In the genomic region with DNA sequence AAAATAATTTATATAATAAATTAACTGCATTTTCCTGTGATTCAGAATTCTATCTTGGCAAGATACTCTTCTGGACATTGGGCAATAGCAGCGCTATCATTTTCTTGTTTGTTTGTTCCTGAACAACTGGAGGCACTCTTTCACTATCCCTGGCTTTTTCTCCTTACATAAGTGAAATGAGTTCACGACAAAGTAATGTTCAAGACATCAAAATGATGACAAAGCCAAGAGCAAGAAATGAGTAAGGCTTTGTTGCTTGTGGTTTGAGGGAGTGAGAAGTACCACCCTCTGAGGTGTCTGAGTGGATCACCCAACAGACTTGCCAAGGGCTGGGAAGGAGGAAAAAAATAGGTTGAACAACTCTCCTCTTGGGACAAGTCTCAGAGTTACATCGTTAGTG, we compare ENCODE assay signal across 16 cellular contexts.
DNase-seq lines count a peak whose midpoint lies in the region; ATAC-seq and TF ChIP-seq lines count a peak whose summit lies in the region.
"Had no signal": no experiment of that assay in that cellular context is flagged by ENCODE, and none has a peak within 500 bp of the region (broad histone marks: within the 10 kb centered on the region; RNA-seq: fewer than 3 reads in every experiment).

No MANE protein-coding gene starts in this region.

- no peaks in the 10 kb centered on the region for H3K36me3 ChIP-seq in left ventricle myocardium inferior
- H3K36me3 ChIP-seq: esophagus muscularis mucosa, spleen, upper lobe of right lung had no signal

- H3K27ac ChIP-seq in left ventricle myocardium inferior (replicated peaks), result no peak overlapping the region
- H3K27ac ChIP-seq in coronary artery, result no peak overlapping the region
- H3K27ac ChIP-seq: esophagus muscularis mucosa, spleen, upper lobe of right lung had no signal

- no peak overlapping the region for H3K4me3 ChIP-seq in left ventricle myocardium inferior
- no peak overlapping the region for H3K4me3 ChIP-seq in fibroblast of villous mesenchyme (ENCODE audit: low read depth, low read length)
- no peak overlapping the region for H3K4me3 ChIP-seq in coronary artery
- H3K4me3 ChIP-seq: esophagus muscularis mucosa, spleen, upper lobe of right lung had no signal

- no peak for TF ChIP-seq CTCF in left ventricle myocardium inferior (IDR thresholded peaks at IDR 0.05; ENCODE audit: borderline replicate concordance)
- TF ChIP-seq CTCF in fibroblast of villous mesenchyme (IDR thresholded peaks at IDR 0.05; ENCODE audit: insufficient read depth, low read depth, low read length), result no peak
- no peak for TF ChIP-seq CTCF in coronary artery (IDR thresholded peaks at IDR 0.05)

- intact Hi-C loops in Right ventricle myocardium superior (cut with DNase I) (no loop called here), left ventricle myocardium inferior (cut with micrococcal nuclease) (no loop called here)

- no peaks in the 10 kb centered on the region for H3K9me3 ChIP-seq in left ventricle myocardium inferior (replicated peaks)
- H3K9me3 ChIP-seq: esophagus muscularis mucosa, spleen, upper lobe of right lung had no signal

- DNase-seq in Right ventricle myocardium superior, result no peak
- no peak for DNase-seq in left ventricle myocardium inferior
- DNase-seq in amniotic epithelial cell (ENCODE audit: low read depth), result peak; percentile 95
- peak; percentile 57 for DNase-seq in fibroblast of villous mesenchyme (ENCODE audit: low read depth)
- DNase-seq in stromal cell of bone marrow (ENCODE audit: low read depth), result peak; percentile 93
- DNase-seq in activated CD4-positive, alpha-beta T cell treated with anti-CD3 and anti-CD28 coated beads, Interleukin-2, amount 50 U/mL, for 48 hours, result no peak
- no peak for DNase-seq in coronary artery (ENCODE audit: low spot score)
- DNase-seq: activated CD4-positive, alpha-beta T cell treated with anti-CD3 and anti-CD28 coated beads for 48 hours; natural killer cell; NCI-H2171 treated with DMSO at 0.1 percent for 48 hours; spleen; T-cell; upper lobe of right lung had no signal

- H3K4me1 ChIP-seq in left ventricle myocardium inferior, result no peaks in the 10 kb centered on the region
- H3K4me1 ChIP-seq: esophagus muscularis mucosa, spleen, upper lobe of right lung had no signal

- H3K27me3 ChIP-seq in left ventricle myocardium inferior (ENCODE audit: low read depth), result no peaks in the 10 kb centered on the region
- H3K27me3 ChIP-seq: esophagus muscularis mucosa, spleen, upper lobe of right lung had no signal

- ATAC-seq in Right ventricle myocardium superior (ENCODE audit: poor library complexity), result peak; percentile 39
- no peak for ATAC-seq in HG03097 (IDR thresholded peaks at IDR 0.05; ENCODE audit: low FRiP score, unreplicated experiment)
- ATAC-seq: activated T-helper 17 cell treated with anti-CD3 and anti-CD28 coated beads, Interleukin-2, amount 50 U/mL, for 72 hours; natural killer cell; T-cell; upper lobe of right lung had no signal

Comparison
In these comparisons a context has a peak if more than half of its experiments do, and no peak if none do; other contexts are left out.
1. DNase-seq: peak in amniotic epithelial cell (single experiment), fibroblast of villous mesenchyme (single experiment) and stromal cell of bone marrow (single experiment); none in Right ventricle myocardium superior (single experiment), left ventricle myocardium inferior (single experiment), activated CD4-positive, alpha-beta T cell treated with anti-CD3 and anti-CD28 coated beads, Interleukin-2, amount 50 U/mL, for 48 hours (0 of 2) and coronary artery (single experiment).